1 cellular context compared by ENCODE assay signal in genomic region chr6:29447670-29448069, GRCh38.
A peak's percentile ranks its signal among the peaks of the same experiment; 100 is the strongest.
TF ChIP-seq lines count a peak whose summit lies in the region.

No MANE protein-coding gene starts in this region.

TF ChIP-seq in H1, 55 proteins besides CTCF, POLR2A, EP300 and RAD21:
- TF ChIP-seq TAF1 (IDR thresholded peaks at IDR 0.05; ENCODE audit: low read depth, low read length) (no peak), SIN3A (conservative IDR thresholded peaks at IDR 0.05 in 1 of 2, IDR thresholded peaks at IDR 0.05 in 1 of 2; ENCODE audit: low read depth in 1 of 2, low read length in 2 of 2) (no peak), POLR2AphosphoS5 (IDR thresholded peaks at IDR 0.05; ENCODE audit: low read depth, low read length) (no peak), TBP (IDR thresholded peaks at IDR 0.05; ENCODE audit: low read depth, low read length) (no peak), RNF2 (IDR thresholded peaks at IDR 0.05; ENCODE audit: borderline replicate concordance, low read depth, low read length, missing control alignments, poor library complexity, severe bottlenecking) (no peak), SIX5 (IDR thresholded peaks at IDR 0.05; ENCODE audit: low read depth, low read length) (no peak), KDM4A (IDR thresholded peaks at IDR 0.05; ENCODE audit: low read depth, low read length, severe bottlenecking) (no peak), SUZ12 (IDR thresholded peaks at IDR 0.05; ENCODE audit: low read length) (no peak), JUND (IDR thresholded peaks at IDR 0.05; ENCODE audit: low read length) (peak; percentile 80), ATF2 (IDR thresholded peaks at IDR 0.05; ENCODE audit: low read length) (no peak), SIRT6 (IDR thresholded peaks at IDR 0.05; ENCODE audit: low read length) (no peak), RXRA (IDR thresholded peaks at IDR 0.05; ENCODE audit: insufficient read depth, low read depth, low read length) (no peak), TCF12 (IDR thresholded peaks at IDR 0.05; ENCODE audit: low read depth, low read length) (no peak), TEAD4 (IDR thresholded peaks at IDR 0.05; ENCODE audit: low read depth, low read length) (peak; percentile 98)
